In the genomic region with DNA sequence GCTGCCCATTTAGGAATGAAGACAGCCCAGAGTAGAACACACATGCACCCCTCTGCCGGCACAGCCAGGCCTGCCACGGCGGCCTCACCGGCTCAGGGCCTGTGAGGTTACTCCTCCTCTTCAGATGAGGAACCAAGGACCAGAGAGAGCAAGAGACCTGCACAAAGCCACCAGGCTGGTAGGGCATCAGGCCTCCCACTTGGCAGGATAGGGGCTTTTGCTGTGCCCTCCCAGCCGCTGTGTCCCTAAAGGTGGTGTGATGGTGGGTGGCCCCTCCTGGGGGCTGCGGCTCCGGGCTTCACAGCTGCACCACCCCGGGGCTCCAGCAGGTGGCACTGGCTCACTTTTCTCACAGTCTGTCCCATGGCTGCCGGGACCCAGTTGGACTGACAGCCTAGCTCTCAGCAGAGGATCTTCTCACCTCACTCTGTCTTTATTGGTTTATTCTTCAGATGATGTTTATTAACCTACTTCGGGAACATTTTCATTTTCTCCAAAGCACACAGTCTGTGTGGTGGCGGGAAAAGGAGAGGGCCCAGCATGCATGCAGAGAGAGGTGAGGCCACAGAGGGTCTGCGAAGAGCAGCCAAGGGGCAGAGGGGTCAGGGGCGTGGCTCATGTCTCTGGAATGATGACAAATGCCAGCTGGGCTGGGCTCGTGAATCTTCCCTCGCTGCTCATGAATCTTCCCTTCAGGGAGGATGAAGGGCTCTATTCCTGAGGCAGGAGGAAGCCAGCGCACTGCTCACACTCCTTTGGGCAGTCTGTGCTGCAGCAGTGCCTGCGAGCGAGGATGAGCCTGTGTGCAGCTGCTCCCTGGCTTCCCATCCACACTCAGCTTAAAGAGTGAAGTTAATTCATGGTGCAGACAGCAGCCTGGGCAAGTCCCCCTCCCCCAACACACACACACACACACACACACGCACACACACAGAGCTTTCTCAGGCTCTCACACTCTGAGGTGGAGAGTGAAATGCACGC, we compare ENCODE assay signal across 8 cellular contexts.
DNase-seq lines count a peak whose midpoint lies in the region; ATAC-seq and TF ChIP-seq lines count a peak whose summit lies in the region.

No MANE protein-coding gene starts in this region.

- H3K36me3 ChIP-seq in BJ (ENCODE audit: control insufficient read depth, insufficient read depth, low read length) = peaks cover 2% of the 10 kb centered on the region

- H3K27me3 ChIP-seq in BJ (ENCODE audit: control insufficient read depth, insufficient read depth, low read length) = no peaks in the 10 kb centered on the region

- TF ChIP-seq CTCF in BJ (IDR thresholded peaks at IDR 0.05; ENCODE audit: insufficient read depth, low read depth, low read length) = peak; percentile 98

- ATAC-seq in HG03095 (IDR thresholded peaks at IDR 0.05; ENCODE audit: unreplicated experiment) = no peak

- DNase-seq in BJ (ENCODE audit: low read depth) (no peak), H4 (ENCODE audit: low spot score) (peak; percentile 21), NCI-H82 treated with DMSO at 0.1 percent for 48 hours (lab: John Stamatoyannopoulos, UW; ENCODE audit: unreplicated experiment) (peak; percentile 30), erythroblast (lab: John Stamatoyannopoulos, UW) (peak; percentile 50 to 68), myocyte (ENCODE audit: low read depth) (peak; percentile 75)
- DNase-seq in activated CD8-positive, alpha-beta memory T cell treated with anti-CD3 and anti-CD28 coated beads, Interleukin-2, amount 50 U/mL, for 4 hours = peak; percentile 68
- peak; percentile 85 for DNase-seq in stimulated activated CD8-positive, alpha-beta memory T cell treated with anti-CD3 and anti-CD28 coated beads, Interleukin-4, amount 100 ng/mL, for 48 hours

- CTCF ChIA-PET in BJ (lab: Yijun Ruan, JAX) = interaction anchor here (0.6 to 3.6 kb wide), 50 partner anchors 9 to 1226 kb away, joined by 3 to 33 read pairs (median 4); no protein-coding TSS in a partner anchor

- H3K4me3 ChIP-seq in BJ (ENCODE audit: low read depth, low read length) = no peak overlapping the region

- TF ChIP-seq POLR2A in erythroblast (IDR thresholded peaks at IDR 0.05; ENCODE audit: low read length) = no peak

- POLR2A ChIA-PET in BJ (lab: Charles Lee) = no interaction called here
